8 cellular contexts compared by ENCODE assay signal in genomic region chr15:99732711-99733267, GRCh38. TPM values are rescaled to one million over a fixed set of nuclear protein-coding genes. Genes with fewer than 3 reads are reported as not detected.
DNase-seq lines count a peak whose midpoint lies in the region; ATAC-seq and TF ChIP-seq lines count a peak whose summit lies in the region.

No MANE protein-coding gene starts in this region.

- no peaks in the 10 kb centered on the region for H3K9me3 Mint-ChIP-seq in MCF 10A (ENCODE audit: unreplicated experiment)

- H3K9me3 ChIP-seq in liver (ENCODE audit: control insufficient read depth in 4 of 4, low read length in 3 of 4): no peaks in the 10 kb centered on the region

- peaks cover 15% of the 10 kb centered on the region for H3K36me3 Mint-ChIP-seq in MCF 10A (ENCODE audit: insufficient read depth, unreplicated experiment)

- TF ChIP-seq CTCF in GM12875 (IDR thresholded peaks at IDR 0.05; ENCODE audit: borderline replicate concordance, insufficient read depth, low read depth, low read length) (no peak), MCF 10A (IDR thresholded peaks at IDR 0.05; ENCODE audit: unreplicated experiment) (no peak), liver (IDR thresholded peaks at IDR 0.05; ENCODE audit: low read depth, low read length, missing input control) (no peak)

- H3K4me3 Mint-ChIP-seq in MCF 10A (ENCODE audit: unreplicated experiment): peak overlapping the region; percentile 77

- no peaks in the 10 kb centered on the region for H3K27me3 Mint-ChIP-seq in MCF 10A (ENCODE audit: insufficient read depth, unreplicated experiment)

- CTCF ChIA-PET in MCF 10A (lab: Yijun Ruan, JAX): interaction anchor here (0.6 to 3.6 kb wide), 7 partner anchors 15 to 616 kb away, joined by 3 to 17 read pairs (median 4); no protein-coding TSS in a partner anchor

- TF ChIP-seq RAD21 in liver (IDR thresholded peaks at IDR 0.05): no peak

- H3K4me3 ChIP-seq in GM12875 (ENCODE audit: low read depth, low read length) (peak overlapping the region; percentile 88), liver (ENCODE audit: low read depth in 1 of 3, low read length in 3 of 3) (peak overlapping the region; percentile 79 to 88 (median 86))
- H3K4me3 ChIP-seq in Jurkat, Clone E6-1 (ENCODE audit: low read length): peak overlapping the region; percentile 64

- no TSS peak for BruUV-seq in MCF 10A (replicated peaks; lab: Mats Ljungman, UMichigan)

- POLR2A ChIA-PET in MCF 10A (lab: Yijun Ruan, JAX): interaction anchor here (0.6 to 4.0 kb wide), 25 partner anchors 14 to 869 kb away, joined by 3 to 53 read pairs (median 4); partner anchors contain the start of genes ASB7, LINS1, LRRC28 and MEF2A

- H3K36me3 ChIP-seq in liver (ENCODE audit: control insufficient read depth in 4 of 4, insufficient read depth in 3 of 4, low read depth in 1 of 4, low read length in 3 of 4): peaks cover 0 to 11% (median 2%) of the 10 kb centered on the region in 4 donors

- H3K27ac ChIP-seq in liver (ENCODE audit: low read depth in 1 of 2, low read length in 2 of 2) (peak overlapping the region; percentile 48 to 58), substantia nigra (ENCODE audit: low read depth, low read length, poor library complexity, severe bottlenecking) (peak overlapping the region; percentile 54)

- ATAC-seq in GM21717 (IDR thresholded peaks at IDR 0.05; ENCODE audit: unreplicated experiment): peak; percentile 25

- no peaks in the 10 kb centered on the region for H3K27me3 ChIP-seq in liver (ENCODE audit: control insufficient read depth in 4 of 4, insufficient read depth in 4 of 4, low read length in 3 of 4)

- DNase-seq in Jurkat, Clone E6-1 (ENCODE audit: low read depth, low spot score): no peak
- DNase-seq in MCF 10A (ENCODE audit: unreplicated experiment) (peak; percentile 26), substantia nigra (lab: John Stamatoyannopoulos, UW) (peak in 7 of 49 donors; percentile 38 to 66 (median 58)), HPDE6-E6E7 (ENCODE audit: extremely low spot score) (no peak)
- no peak for DNase-seq in activated effector memory CD4-positive, alpha-beta T cell treated with Interleukin-2 at 50 U/mL for 16 hours

- peak overlapping the region; percentile 52 to 63 for H3K9ac ChIP-seq in liver (ENCODE audit: low read depth in 1 of 2, low read length in 2 of 2)

- H3K4me1 ChIP-seq in liver (ENCODE audit: control insufficient read depth in 4 of 4, insufficient read depth in 4 of 4, low read length in 3 of 4): peaks cover 5 to 14% (median 9%) of the 10 kb centered on the region in 4 donors

- no peak overlapping the region for H3K27ac Mint-ChIP-seq in MCF 10A (ENCODE audit: low read depth, unreplicated experiment)

- peaks cover 14% of the 10 kb centered on the region for H3K4me1 Mint-ChIP-seq in MCF 10A (ENCODE audit: insufficient read depth, unreplicated experiment)

- WGBS in liver: 1% methylated on average over 49 of the region's 49 CpGs

- intact Hi-C loops in MCF 10A (cut with micrococcal nuclease): no loop called here

TF ChIP-seq in liver, 16 proteins besides CTCF, POLR2A, EP300 and RAD21:
- TF ChIP-seq JUND (IDR thresholded peaks at IDR 0.05) (no peak), MAX (IDR thresholded peaks at IDR 0.05) (no peak), GABPA (IDR thresholded peaks at IDR 0.05 in 1 of 2, conservative IDR thresholded peaks at IDR 0.05 in 1 of 2) (no peak), REST (IDR thresholded peaks at IDR 0.05) (no peak), RXRA (IDR thresholded peaks at IDR 0.05) (peak in 1 of 2 donors; percentile 26), FOXA1 (IDR thresholded peaks at IDR 0.05) (no peak), EGR1 (IDR thresholded peaks at IDR 0.05; ENCODE audit: low read depth in 2 of 2) (no peak), NR2F2 (IDR thresholded peaks at IDR 0.05) (peak; percentile 90), SP1 (IDR thresholded peaks at IDR 0.05) (no peak), ATF3 (IDR thresholded peaks at IDR 0.05) (no peak), HNF4G (IDR thresholded peaks at IDR 0.05) (no peak)
- TF ChIP-seq, protein P1, sequence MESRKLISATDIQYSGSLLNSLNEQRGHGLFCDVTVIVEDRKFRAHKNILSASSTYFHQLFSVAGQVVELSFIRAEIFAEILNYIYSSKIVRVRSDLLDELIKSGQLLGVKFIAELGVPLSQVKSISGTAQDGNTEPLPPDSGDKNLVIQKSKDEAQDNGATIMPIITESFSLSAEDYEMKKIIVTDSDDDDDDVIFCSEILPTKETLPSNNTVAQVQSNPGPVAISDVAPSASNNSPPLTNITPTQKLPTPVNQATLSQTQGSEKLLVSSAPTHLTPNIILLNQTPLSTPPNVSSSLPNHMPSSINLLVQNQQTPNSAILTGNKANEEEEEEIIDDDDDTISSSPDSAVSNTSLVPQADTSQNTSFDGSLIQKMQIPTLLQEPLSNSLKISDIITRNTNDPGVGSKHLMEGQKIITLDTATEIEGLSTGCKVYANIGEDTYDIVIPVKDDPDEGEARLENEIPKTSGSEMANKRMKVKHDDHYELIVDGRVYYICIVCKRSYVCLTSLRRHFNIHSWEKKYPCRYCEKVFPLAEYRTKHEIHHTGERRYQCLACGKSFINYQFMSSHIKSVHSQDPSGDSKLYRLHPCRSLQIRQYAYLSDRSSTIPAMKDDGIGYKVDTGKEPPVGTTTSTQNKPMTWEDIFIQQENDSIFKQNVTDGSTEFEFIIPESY (IDR thresholded peaks at IDR 0.05): no peak

RNA-seq across cellular contexts. Expression of gene LYSMD4, which starts 0.4 kb away (rescaled TPM):
- 11.7 TPM for polyA plus RNA-seq in Jurkat, Clone E6-1 (2012; ENCODE audit: insufficient read depth, insufficient read length)
- total RNA-seq in MCF 10A (2022) (5.7 and 9.0 TPM in 2 replicates), liver (10 to 100 TPM in 1 of 2 donors, 1 to 10 TPM in 1; 8.1 to 12.1 TPM)
- polyA plus RNA-seq in liver: 1 to 10 TPM; 3.9 to 6.4 TPM
